ENCODE assay signal across 8 cellular contexts in genomic region chr14:68979722-68980552, GRCh38. TPM values are rescaled to one million over a fixed set of nuclear protein-coding genes. Genes with fewer than 3 reads are reported as not detected.
A peak's percentile ranks its signal among the peaks of the same experiment; 100 is the strongest.
DNase-seq lines count a peak whose midpoint lies in the region; TF ChIP-seq lines count a peak whose summit lies in the region.

No MANE protein-coding gene starts in this region.

- TF ChIP-seq CTCF in GM10248 (IDR thresholded peaks at IDR 0.05; ENCODE audit: control extremely low read depth, extremely low read depth, low read depth, missing control alignments), result no peak

- H3K27ac ChIP-seq in iPS-20b (ENCODE audit: low read length) (no peak overlapping the region), skeletal muscle tissue (ENCODE audit: low read depth, low read length) (peak overlapping the region; percentile 91)

- POLR2A ChIA-PET in GM10248 (lab: Yijun Ruan, JAX), result no interaction called here

- H3K9me3 ChIP-seq in iPS-20b (ENCODE audit: insufficient read depth, low read depth, low read length) (no peaks in the 10 kb centered on the region), skeletal muscle tissue (ENCODE audit: control insufficient read depth in 3 of 3, low read length in 3 of 3) (no peaks in the 10 kb centered on the region)

- peaks cover 20% of the 10 kb centered on the region for H3K4me1 ChIP-seq in iPS-20b (ENCODE audit: insufficient read depth, low read length)
- H3K4me1 ChIP-seq in skeletal muscle tissue (ENCODE audit: control insufficient read depth in 3 of 3, insufficient read depth in 3 of 3, low read length in 3 of 3), result peaks cover 17 to 27% (median 22%) of the 10 kb centered on the region in 3 donors

- H3K9ac ChIP-seq in iPS-20b (ENCODE audit: low read depth, low read length) (peak overlapping the region; percentile 63; the same call in 1 of the 2 replicates), skeletal muscle tissue (ENCODE audit: low read depth in 1 of 3, low read length in 3 of 3) (peak overlapping the region; percentile 68 to 83 (median 78))

- H3K27me3 ChIP-seq in iPS-20b (ENCODE audit: insufficient read depth, low read length), result peaks cover 9% of the 10 kb centered on the region
- H3K27me3 ChIP-seq in skeletal muscle tissue (ENCODE audit: control insufficient read depth in 3 of 3, insufficient read depth in 3 of 3, low read length in 3 of 3), result no peaks in the 10 kb centered on the region

- peak; percentile 35 for DNase-seq in NCI-H187 treated with DMSO at 0.1 percent for 48 hours (lab: John Stamatoyannopoulos, UW)
- DNase-seq in NCI-H187 (lab: John Stamatoyannopoulos, UW), result no peak
- DNase-seq in NCI-H2171 (lab: John Stamatoyannopoulos, UW), result peak; percentile 37
- peak; percentile 64 for DNase-seq in astrocyte of the hippocampus (ENCODE audit: low read depth, low spot score)
- DNase-seq in GOT3 (lab: John Stamatoyannopoulos, UW), result no peak
- no peak for DNase-seq in GM10248 (ENCODE audit: extremely low spot score)

- CTCF ChIA-PET in GM10248 (lab: Yijun Ruan, JAX), result no interaction called here

- H3K36me3 ChIP-seq in iPS-20b (ENCODE audit: insufficient read depth, low read depth, low read length) (peaks cover 24% of the 10 kb centered on the region), skeletal muscle tissue (ENCODE audit: control insufficient read depth in 3 of 3, insufficient read depth in 3 of 3, low read length in 3 of 3) (no peaks in the 10 kb centered on the region)

- peak overlapping the region; percentile 93 for H3K4me3 ChIP-seq in iPS-20b (ENCODE audit: low read length)
- H3K4me3 ChIP-seq in skeletal muscle tissue (ENCODE audit: low read length in 3 of 3), result peak overlapping the region; percentile 78 to 85 (median 78)

RNA-seq across cellular contexts. Expression of gene ACTN1, which starts 0.8 kb away (rescaled TPM):
- total RNA-seq in skeletal muscle tissue, result 44.9 TPM

Comparison
In these comparisons a context has a peak if more than half of its experiments do, and no peak if none do; other contexts are left out.
1. DNase-seq: peak in NCI-H187 treated with DMSO at 0.1 percent for 48 hours (single experiment), NCI-H2171 (single experiment) and astrocyte of the hippocampus (single experiment); none in NCI-H187 (0 of 2), GOT3 (single experiment) and GM10248 (single experiment).